Comparison of ENCODE assay signal across 21 cellular contexts in genomic region chr2:219707496-219708285, GRCh38.
DNase-seq lines count a peak whose midpoint lies in the region; ATAC-seq and TF ChIP-seq lines count a peak whose summit lies in the region.
"Had no signal": no experiment of that assay in that cellular context is flagged by ENCODE, and none has a peak within 500 bp of the region (broad histone marks: within the 10 kb centered on the region; RNA-seq: fewer than 3 reads in every experiment).

No MANE protein-coding gene starts in this region.

- no peak overlapping the region for H3K4me3 ChIP-seq in left ventricle myocardium inferior
- no peak overlapping the region for H3K4me3 ChIP-seq in right atrium auricular region
- H3K4me3 ChIP-seq in fibroblast of mammary gland (ENCODE audit: control insufficient read depth, low read depth, low read length): no peak overlapping the region
- H3K4me3 ChIP-seq: BLaER1, SJSA1, suprapubic skin, vagina had no signal

- no peak for ATAC-seq in GM21390 (IDR thresholded peaks at IDR 0.05; ENCODE audit: unreplicated experiment)
- ATAC-seq: sciatic nerve had no signal

- no peak for DNase-seq in left ventricle myocardium inferior
- DNase-seq in right atrium auricular region (ENCODE audit: low spot score): no peak
- peak; percentile 74 for DNase-seq in NOMO-1 treated with DMSO at 0.1 percent for 48 hours (lab: John Stamatoyannopoulos, UW; ENCODE audit: unreplicated experiment)
- peak; percentile 61 for DNase-seq in fibroblast of mammary gland (ENCODE audit: low read depth)
- no peak for DNase-seq in midbrain (lab: John Stamatoyannopoulos, UW)
- DNase-seq in NCI-H1092 (lab: John Stamatoyannopoulos, UW): no peak
- no peak for DNase-seq in stimulated activated CD4-positive, alpha-beta T cell treated with anti-CD3 and anti-CD28 coated beads, Interleukin-4, amount 100 ng/mL, for 24 hours
- DNase-seq: activated CD4-positive, alpha-beta T cell treated with anti-CD3 and anti-CD28 coated beads, Interleukin-2, amount 50 U/mL, for 4 hours; Calu3; central memory CD4-positive, alpha-beta T cell; foreskin keratinocyte; GDM1; NCI-H526 had no signal

- TF ChIP-seq CTCF in left ventricle myocardium inferior (IDR thresholded peaks at IDR 0.05; ENCODE audit: borderline replicate concordance): no peak
- no peak for TF ChIP-seq CTCF in right atrium auricular region (IDR thresholded peaks at IDR 0.05)
- TF ChIP-seq CTCF in fibroblast of mammary gland (conservative IDR thresholded peaks at IDR 0.05; ENCODE audit: control insufficient read depth, insufficient read depth, low read depth, low read length): no peak

- no peaks in the 10 kb centered on the region for H3K9me3 ChIP-seq in left ventricle myocardium inferior (replicated peaks)
- no peaks in the 10 kb centered on the region for H3K9me3 ChIP-seq in right atrium auricular region
- H3K9me3 ChIP-seq: SJSA1, suprapubic skin, vagina had no signal

- no peaks in the 10 kb centered on the region for H3K27me3 ChIP-seq in left ventricle myocardium inferior (ENCODE audit: low read depth)
- no peaks in the 10 kb centered on the region for H3K27me3 ChIP-seq in right atrium auricular region
- H3K27me3 ChIP-seq: BLaER1, foreskin keratinocyte, SJSA1, suprapubic skin, vagina had no signal

- peaks cover 45% of the 10 kb centered on the region for H3K4me1 ChIP-seq in left ventricle myocardium inferior
- H3K4me1 ChIP-seq in right atrium auricular region: peaks cover 0 to 4% of the 10 kb centered on the region in 2 donors
- H3K4me1 ChIP-seq: parathyroid adenoma, SJSA1 had no signal

- H3K27ac ChIP-seq in left ventricle myocardium inferior (replicated peaks) (peak overlapping the region; percentile 81), right atrium auricular region (peak overlapping the region in 1 of 2 donors; percentile 81)
- H3K27ac ChIP-seq: BLaER1, foreskin keratinocyte, parathyroid adenoma, SJSA1, suprapubic skin, vagina, VCaP had no signal

- H3K36me3 ChIP-seq in left ventricle myocardium inferior (no peaks in the 10 kb centered on the region), right atrium auricular region (no peaks in the 10 kb centered on the region)
- H3K36me3 ChIP-seq: BLaER1, SJSA1, suprapubic skin, vagina had no signal

- intact Hi-C loops in left ventricle myocardium inferior (cut with micrococcal nuclease): no loop called here

Comparison
In these comparisons a context has a peak if more than half of its experiments do, and no peak if none do; other contexts are left out.
1. DNase-seq: peak in NOMO-1 treated with DMSO at 0.1 percent for 48 hours (single experiment) and fibroblast of mammary gland (single experiment); none in left ventricle myocardium inferior (single experiment), right atrium auricular region (single experiment), midbrain (single experiment), NCI-H1092 (single experiment) and stimulated activated CD4-positive, alpha-beta T cell treated with anti-CD3 and anti-CD28 coated beads, Interleukin-4, amount 100 ng/mL, for 24 hours (single experiment).